19 cellular contexts compared by ENCODE assay signal in the genomic region with DNA sequence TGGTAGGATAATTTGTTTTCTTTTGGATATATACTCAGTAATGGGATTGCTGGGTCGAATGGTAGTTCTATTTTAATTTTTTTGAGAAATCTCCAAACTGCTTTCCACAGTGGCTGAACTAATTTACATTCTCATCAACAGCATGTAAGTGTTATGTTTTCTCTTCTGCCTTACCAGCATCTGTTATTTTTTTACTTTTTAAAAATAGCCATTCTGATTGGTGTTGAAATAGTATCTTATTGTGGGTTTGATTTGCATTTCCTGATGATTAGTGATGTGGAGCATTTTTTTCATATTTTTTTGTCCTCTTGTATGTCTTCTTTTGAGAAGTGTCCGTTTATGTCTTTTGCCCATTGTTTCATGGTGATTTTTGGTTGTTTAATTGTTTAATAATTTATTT. TPM values are rescaled to one million over a fixed set of nuclear protein-coding genes. Genes with fewer than 3 reads are reported as not detected.
DNase-seq lines count a peak whose midpoint lies in the region; ATAC-seq, FAIRE-seq and TF ChIP-seq lines count a peak whose summit lies in the region.
"Had no signal": no experiment of that assay in that cellular context is flagged by ENCODE, and none has a peak within 500 bp of the region (broad histone marks: within the 10 kb centered on the region; RNA-seq: fewer than 3 reads in every experiment).

No MANE protein-coding gene starts in this region.

- peaks cover 19% of the 10 kb centered on the region; the same call in 1 of the 2 replicates for H3K79me2 ChIP-seq in OCI-LY7 (ENCODE audit: insufficient read depth, low read depth, low read length)

- no peak for TF ChIP-seq CTCF in OCI-LY7 (conservative IDR thresholded peaks at IDR 0.05; ENCODE audit: low read length)
- TF ChIP-seq CTCF in ascending aorta (IDR thresholded peaks at IDR 0.05) = no peak

- POLR2A ChIA-PET in OCI-LY7 (lab: Charles Lee) = interaction anchor here (0.6 kb wide), 2 partner anchors 189 to 191 kb away, joined by 3 to 7 read pairs; no protein-coding TSS in a partner anchor

- no peak for DNase-seq in GM18507 (ENCODE audit: extremely low spot score, insufficient read length, low read depth)
- DNase-seq in OCI-LY7 (ENCODE audit: low spot score) = no peak
- DNase-seq in substantia nigra (lab: John Stamatoyannopoulos, UW) = no peak
- no peak for DNase-seq in C1 segment of cervical spinal cord (lab: John Stamatoyannopoulos, UW)
- DNase-seq in ascending aorta (ENCODE audit: low spot score in 2 of 2) = no peak
- DNase-seq: BE2C; DMS79 treated with DMSO at 0.1 percent for 48 hours; IMR-90; NCI-H2171; NCI-H446; NCI-H69; NK-92 treated with Interleukin-12 subunit alpha and Interleukin-12 subunit beta, amount 100 ng/mL, for 24 hours; SJCRH30; T-helper 2 cell had no signal

- H3K27ac ChIP-seq in OCI-LY7 (ENCODE audit: low read depth, low read length, poor library complexity, severe bottlenecking) = no peak overlapping the region
- H3K27ac ChIP-seq in substantia nigra (ENCODE audit: low read depth, low read length, poor library complexity, severe bottlenecking) = peak overlapping the region; percentile 13
- no peak overlapping the region for H3K27ac ChIP-seq in ascending aorta
- H3K27ac ChIP-seq: RWPE1, SJCRH30 had no signal

- intact Hi-C loops in OCI-LY7 (cut with micrococcal nuclease; ENCODE audit: unreplicated experiment) = no loop called here
- intact Hi-C loops in ascending aorta (cut with DNase I) = no loop called here

- H3K9me3 ChIP-seq in OCI-LY7 (ENCODE audit: low read length) (no peaks in the 10 kb centered on the region), ascending aorta (no peaks in the 10 kb centered on the region)
- H3K9me3 ChIP-seq: BE2C, SJCRH30 had no signal

- H3K4me1 ChIP-seq in OCI-LY7 (ENCODE audit: insufficient read depth, low read length, poor library complexity, severe bottlenecking) (peaks cover 13% of the 10 kb centered on the region), ascending aorta (no peaks in the 10 kb centered on the region)
- H3K4me1 ChIP-seq: BE2C, SJCRH30 had no signal

- ATAC-seq in GM19324 (IDR thresholded peaks at IDR 0.05; ENCODE audit: low FRiP score, unreplicated experiment) (peak; percentile 76), GM19452 (IDR thresholded peaks at IDR 0.05; ENCODE audit: unreplicated experiment) (no peak)

- no TSS peak for BruUV-seq in OCI-LY7 (replicated peaks; lab: Mats Ljungman, UMichigan)

- H3K36me3 ChIP-seq in OCI-LY7 (ENCODE audit: insufficient read depth, low read length) (peaks cover 42% of the 10 kb centered on the region), ascending aorta (peaks cover 0 to 21% of the 10 kb centered on the region in 2 donors)
- H3K36me3 ChIP-seq: SJCRH30 had no signal

- H2AFZ ChIP-seq in OCI-LY7 (ENCODE audit: low read length) = no peak overlapping the region

- CTCF ChIA-PET in OCI-LY7 (lab: Charles Lee; ENCODE audit: unreplicated experiment) = no interaction called here

- no peaks in the 10 kb centered on the region for H3K27me3 ChIP-seq in ascending aorta
- H3K27me3 ChIP-seq: BE2C, SJCRH30 had no signal

- peak overlapping the region; percentile 34 for H3K4me2 ChIP-seq in OCI-LY7 (ENCODE audit: low read length)

- FAIRE-seq in GM18507 (lab: Jason Lieb, UNC) = peak; percentile 67
- FAIRE-seq: G401.6, H1 had no signal

- no peaks in the 10 kb centered on the region for H3K9me2 ChIP-seq in OCI-LY7 (ENCODE audit: insufficient read depth, low read length)

- no peaks in the 10 kb centered on the region for H4K20me1 ChIP-seq in OCI-LY7 (ENCODE audit: insufficient read depth, low read length)

- H3K4me3 ChIP-seq in OCI-LY7 (ENCODE audit: low read depth, low read length, poor library complexity, severe bottlenecking) (no peak overlapping the region), ascending aorta (no peak overlapping the region)
- H3K4me3 ChIP-seq: SJCRH30 had no signal

RNA-seq across cellular contexts. Expression of a gene that starts 11.9 kb away (rescaled TPM):
- 10.4 and 11.8 TPM in 2 replicates for total RNA-seq in OCI-LY7 (2014; rRNA removed; shearing (Covaris generic))
- total RNA-seq in OCI-LY7 (2022) (10.6 and 12.1 TPM in 2 replicates), ascending aorta (5.2 TPM)

RNA-seq across cellular contexts. Expression of a gene that starts 17.8 kb away (rescaled TPM):
- total RNA-seq in OCI-LY7 (2014; rRNA removed; shearing (Covaris generic)) = 42.5 and 46.8 TPM in 2 replicates
- total RNA-seq in OCI-LY7 (2022) (31.0 and 32.9 TPM in 2 replicates), ascending aorta (44.6 TPM)
